23 cellular contexts compared by ENCODE assay signal in the genomic region with DNA sequence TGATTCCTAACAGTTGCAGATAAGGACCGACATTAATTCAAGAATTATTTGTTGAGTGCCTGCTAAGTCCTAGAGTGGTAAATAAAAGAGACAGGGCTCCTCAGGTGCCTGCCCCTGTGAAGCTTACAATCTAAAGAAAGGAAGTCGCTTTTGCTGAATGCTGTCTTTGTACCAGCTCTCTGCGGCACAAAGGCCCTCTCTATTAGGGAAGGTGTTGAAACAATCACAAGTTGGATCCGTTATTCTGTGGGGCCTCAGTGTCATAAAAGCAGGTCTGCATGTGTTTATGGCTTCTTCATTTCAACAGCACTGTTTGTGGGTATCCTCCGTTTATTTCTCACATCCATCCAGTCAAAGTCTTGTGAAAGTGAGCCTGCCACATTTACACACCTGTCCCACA.
"Had no signal": no experiment of that assay in that cellular context is flagged by ENCODE, and none has a peak within 500 bp of the region (broad histone marks: within the 10 kb centered on the region; RNA-seq: fewer than 3 reads in every experiment).

No MANE protein-coding gene starts in this region.

- DNase-seq: activated CD4-positive, alpha-beta T cell treated with anti-CD3 and anti-CD28 coated beads for 48 hours; activated CD8-positive, alpha-beta T cell treated with anti-CD3 and anti-CD28 coated beads for 36 hours; activated naive CD4-positive, alpha-beta T cell treated with anti-CD3 and anti-CD28 coated beads for 36 hours; activated T-cell treated with anti-CD3 and anti-CD28 coated beads, Interleukin-2, amount 50 U/mL, for 24 hours; aorta; brain microvascular endothelial cell; cortex of kidney; effector CD4-positive, alpha-beta T cell; gastrocnemius medialis; heart left ventricle; left ventricle myocardium superior; mucosa of descending colon; naive B cell; stimulated activated CD8-positive, alpha-beta memory T cell treated with anti-CD3 and anti-CD28 coated beads, Interleukin-4, amount 100 ng/mL, for 48 hours; stimulated activated naive CD4-positive, alpha-beta T cell; SW 1271 had no signal

- H3K27ac ChIP-seq: brain microvascular endothelial cell, gastrocnemius medialis, heart left ventricle had no signal

- H3K4me1 Mint-ChIP-seq: naive B cell, WTC11 had no signal

- ATAC-seq: activated CD8-positive, alpha-beta T cell treated with anti-CD3 and anti-CD28 coated beads for 36 hours; esophagus mucosa; gastrocnemius medialis; heart left ventricle; left ventricle myocardium superior; mucosa of descending colon; WTC11 had no signal

- H3K9me3 Mint-ChIP-seq: central memory CD8-positive, alpha-beta T cell; type B pancreatic cell had no signal

- H3K4me3 ChIP-seq: gastrocnemius medialis, heart left ventricle, mucosa of descending colon had no signal

- H3K27me3 Mint-ChIP-seq: activated CD8-positive, alpha-beta T cell treated with anti-CD3 and anti-CD28 coated beads for 36 hours; activated T-cell treated with anti-CD3 and anti-CD28 coated beads, Interleukin-2, amount 50 U/mL, for 24 hours; central memory CD8-positive, alpha-beta T cell; type B pancreatic cell had no signal

- H3K36me3 ChIP-seq: brain microvascular endothelial cell, gastrocnemius medialis, heart left ventricle had no signal

- H3K27ac Mint-ChIP-seq: activated CD8-positive, alpha-beta T cell treated with anti-CD3 and anti-CD28 coated beads for 36 hours; activated naive CD4-positive, alpha-beta T cell treated with anti-CD3 and anti-CD28 coated beads for 36 hours; activated T-cell treated with anti-CD3 and anti-CD28 coated beads, Interleukin-2, amount 50 U/mL, for 24 hours; activated T-helper 2 cell treated with anti-CD3 and anti-CD28 coated beads, Interferon-gamma antibody, Interleukin-2, Interleukin-4, amounts not matched to agents 10 μg/mL and 5 μg/mL and 100 μg/mL, durations not matched to agents 14 hours and 24 hours and 36 hours; memory B cell; naive B cell; T-helper 2 cell treated with Interferon-gamma antibody and Interleukin-4, amounts not matched to agents 5 μg/mL and 100 μg/mL, for 36 hours; type B pancreatic cell; WTC11 had no signal

- H3K4me1 ChIP-seq: gastrocnemius medialis had no signal

- H3K36me3 Mint-ChIP-seq: memory B cell, naive B cell, type B pancreatic cell had no signal

- H3K27me3 ChIP-seq: brain microvascular endothelial cell, gastrocnemius medialis, heart left ventricle had no signal

- H3K4me3 Mint-ChIP-seq: activated CD8-positive, alpha-beta T cell treated with anti-CD3 and anti-CD28 coated beads for 36 hours; activated naive CD4-positive, alpha-beta T cell treated with anti-CD3 and anti-CD28 coated beads for 36 hours; activated T-cell treated with anti-CD3 and anti-CD28 coated beads, Interleukin-2, amount 50 U/mL, for 24 hours; central memory CD8-positive, alpha-beta T cell; memory B cell; naive B cell; T-helper 2 cell treated with Interferon-gamma antibody and Interleukin-4, amounts not matched to agents 5 μg/mL and 100 μg/mL, for 36 hours; type B pancreatic cell; WTC11 had no signal
